10 cellular contexts compared by ENCODE assay signal in genomic region chr15:41568350-41569017, GRCh38. TPM values are rescaled to one million over a fixed set of nuclear protein-coding genes. Genes with fewer than 3 reads are reported as not detected.
A peak's percentile ranks its signal among the peaks of the same experiment; 100 is the strongest.
DNase-seq lines count a peak whose midpoint lies in the region; ATAC-seq and TF ChIP-seq lines count a peak whose summit lies in the region.
"Had no signal": no experiment of that assay in that cellular context is flagged by ENCODE, and none has a peak within 500 bp of the region (broad histone marks: within the 10 kb centered on the region; RNA-seq: fewer than 3 reads in every experiment).

No MANE protein-coding gene starts in this region.

- H3K4me2 ChIP-seq in MM.1S (ENCODE audit: low read depth, low read length) = no peak overlapping the region

- DNase-seq in H7 (peak; percentile 88), adipocyte (ENCODE audit: low read depth) (peak; percentile 11), iPS DF 19.7 (ENCODE audit: low read depth, low spot score) (peak; percentile 95), posterior cingulate gyrus (peak in 7 of 10 donors; percentile 48 to 93 (median 68)), MM.1S (no peak)
- no peak for DNase-seq in activated T-cell treated with anti-CD3 and anti-CD28 coated beads, Interleukin-2, amount 50 U/mL, for 4 hours
- DNase-seq: activated CD8-positive, alpha-beta T cell treated with anti-CD3 and anti-CD28 coated beads for 36 hours; SHP77 treated with DMSO at 0.1 percent for 48 hours had no signal

- H4K20me1 ChIP-seq in MM.1S (ENCODE audit: insufficient read depth, low read length) = no peaks in the 10 kb centered on the region

- no peak overlapping the region for H3K27ac ChIP-seq in MM.1S (ENCODE audit: low read length)

- H3K9ac ChIP-seq in adipocyte (ENCODE audit: low read length) (no peak overlapping the region), MM.1S (ENCODE audit: low read length) (no peak overlapping the region)

- H3K4me3 ChIP-seq in H7 (ENCODE audit: insufficient read depth, low read depth, low read length) (no peak overlapping the region), adipocyte (ENCODE audit: low read length) (no peak overlapping the region), MM.1S (ENCODE audit: low read length) (no peak overlapping the region)

- no peaks in the 10 kb centered on the region for H3K36me3 Mint-ChIP-seq in activated T-cell treated with anti-CD3 and anti-CD28 coated beads, Interleukin-2, amount 50 U/mL, for 4 hours (ENCODE audit: insufficient read depth)

- H3K9me2 ChIP-seq in MM.1S (replicated peaks; ENCODE audit: insufficient read depth, low read length) = no peaks in the 10 kb centered on the region

- H3K36me3 ChIP-seq in H7 (replicated peaks; ENCODE audit: control insufficient read depth, insufficient read depth, low read length) (peaks cover 36% of the 10 kb centered on the region), adipocyte (ENCODE audit: control insufficient read depth, insufficient read depth, low read length, severe bottlenecking) (peaks cover 9% of the 10 kb centered on the region), MM.1S (replicated peaks; ENCODE audit: insufficient read depth, low read length) (no peaks in the 10 kb centered on the region)

- no peaks in the 10 kb centered on the region for H3K79me2 ChIP-seq in MM.1S (ENCODE audit: low read length)

- no peaks in the 10 kb centered on the region for H3K4me1 Mint-ChIP-seq in activated T-cell treated with anti-CD3 and anti-CD28 coated beads, Interleukin-2, amount 50 U/mL, for 4 hours (ENCODE audit: low read depth)

- H3K9me3 ChIP-seq in adipocyte (ENCODE audit: control insufficient read depth, low read length) (no peaks in the 10 kb centered on the region), MM.1S (replicated peaks; ENCODE audit: insufficient read depth, low read length) (no peaks in the 10 kb centered on the region)

- TF ChIP-seq CTCF in MM.1S (IDR thresholded peaks at IDR 0.05; ENCODE audit: low read length) = no peak

- no peaks in the 10 kb centered on the region for H3K9me3 Mint-ChIP-seq in activated T-cell treated with anti-CD3 and anti-CD28 coated beads, Interleukin-2, amount 50 U/mL, for 4 hours
- H3K9me3 Mint-ChIP-seq: activated CD8-positive, alpha-beta T cell treated with anti-CD3 and anti-CD28 coated beads for 36 hours had no signal

- H3K4me1 ChIP-seq in adipocyte (ENCODE audit: control insufficient read depth, insufficient read depth, low read length) = peaks cover 34% of the 10 kb centered on the region
- no peaks in the 10 kb centered on the region for H3K4me1 ChIP-seq in MM.1S (ENCODE audit: low read length)

- no peaks in the 10 kb centered on the region for H3F3A ChIP-seq in MM.1S (ENCODE audit: insufficient read depth, low read length)

- H3K27me3 Mint-ChIP-seq in activated T-cell treated with anti-CD3 and anti-CD28 coated beads, Interleukin-2, amount 50 U/mL, for 4 hours (ENCODE audit: low read depth) = no peaks in the 10 kb centered on the region
- H3K27me3 Mint-ChIP-seq: activated CD8-positive, alpha-beta T cell treated with anti-CD3 and anti-CD28 coated beads for 36 hours had no signal

- intact Hi-C loops in posterior cingulate gyrus (cut with DNase I) = no loop called here

- H3K4me3 Mint-ChIP-seq in activated T-cell treated with anti-CD3 and anti-CD28 coated beads, Interleukin-2, amount 50 U/mL, for 4 hours = no peak overlapping the region
- H3K4me3 Mint-ChIP-seq: activated CD8-positive, alpha-beta T cell treated with anti-CD3 and anti-CD28 coated beads for 36 hours had no signal

- H3K27me3 ChIP-seq in H7 (ENCODE audit: control insufficient read depth, insufficient read depth, low read length) (no peaks in the 10 kb centered on the region), adipocyte (replicated peaks; ENCODE audit: control insufficient read depth, insufficient read depth, low read length) (no peaks in the 10 kb centered on the region), MM.1S (replicated peaks; ENCODE audit: insufficient read depth, low read length) (no peaks in the 10 kb centered on the region)

- H2AFZ ChIP-seq in MM.1S (ENCODE audit: low read length) = no peak overlapping the region

- ATAC-seq in esophagus mucosa (no peak), HG02763 (IDR thresholded peaks at IDR 0.05; ENCODE audit: unreplicated experiment) (no peak)
- ATAC-seq in activated T-cell treated with anti-CD3 and anti-CD28 coated beads, Interleukin-2, amount 50 U/mL, for 4 hours = no peak
- ATAC-seq: activated CD8-positive, alpha-beta T cell treated with anti-CD3 and anti-CD28 coated beads for 36 hours had no signal

RNA-seq across cellular contexts. Expression of gene TYRO3, which starts 9.5 kb away (rescaled TPM):
- 65.8 and 72.6 TPM in 2 replicates for total RNA-seq in H7 (2014; rRNA removed; shearing (Covaris generic))
- total RNA-seq in esophagus mucosa = 13.4 TPM
- 1 to 10 TPM; 2.2 to 2.9 (median 2.3) TPM for total RNA-seq in activated T-cell treated with anti-CD3 and anti-CD28 coated beads, Interleukin-2, amount 50 U/mL, for 4 hours

RNA-seq across cellular contexts. Expression of gene RPAP1, which starts 24.4 kb away (rescaled TPM):
- total RNA-seq in H7 (2014; rRNA removed; shearing (Covaris generic)) = 65.5 and 77.7 TPM in 2 replicates
- 25.5 TPM for total RNA-seq in esophagus mucosa
- total RNA-seq in activated T-cell treated with anti-CD3 and anti-CD28 coated beads, Interleukin-2, amount 50 U/mL, for 4 hours = 10 to 100 TPM; 63.6 to 70.4 (median 66.2) TPM

RNA-seq across cellular contexts. Expression of gene LTK, which starts 54.9 kb away (rescaled TPM):
- total RNA-seq in H7 (2014; rRNA removed; shearing (Covaris generic)) = 0.07 and 0.15 TPM in 2 replicates
- total RNA-seq in esophagus mucosa = 0.12 TPM
- total RNA-seq in activated T-cell treated with anti-CD3 and anti-CD28 coated beads, Interleukin-2, amount 50 U/mL, for 4 hours = under 1 TPM; 0.11 to 0.24 (median 0.23) TPM

Comparison
In these comparisons a context has a peak if more than half of its experiments do, and no peak if none do; other contexts are left out.
1. DNase-seq: peak in H7 (single experiment), adipocyte (single experiment), iPS DF 19.7 (single experiment) and posterior cingulate gyrus (7 of 10); none in activated T-cell treated with anti-CD3 and anti-CD28 coated beads, Interleukin-2, amount 50 U/mL, for 4 hours (single experiment) and MM.1S (single experiment).